In genomic region chr3:44880284-44880683, GRCh38 we compare ENCODE assay signal across 27 cellular contexts. TPM values are rescaled to one million over a fixed set of nuclear protein-coding genes. Genes with fewer than 3 reads are reported as not detected.
DNase-seq lines count a peak whose midpoint lies in the region; ATAC-seq and TF ChIP-seq lines count a peak whose summit lies in the region.
"Had no signal": no experiment of that assay in that cellular context is flagged by ENCODE, and none has a peak within 500 bp of the region (broad histone marks: within the 10 kb centered on the region; RNA-seq: fewer than 3 reads in every experiment).

No MANE protein-coding gene starts in this region.

- no peaks in the 10 kb centered on the region for H3K36me3 ChIP-seq in HCT116 (ENCODE audit: control insufficient read depth in 1 of 2, insufficient read depth in 2 of 2, low read length in 2 of 2)
- H3K36me3 ChIP-seq: BE2C, HAP-1, SJCRH30 had no signal

- POLR2A ChIA-PET in AG04450 (lab: Yijun Ruan, JAX) (no interaction called here), HCT116 (lab: Charles Lee) (no interaction called here)

- peak; percentile 2; the same call in 1 of the 2 replicates for TF ChIP-seq CTCF in AG04450 (IDR thresholded peaks at IDR 0.05; ENCODE audit: low read depth, low read length)
- TF ChIP-seq CTCF in HCT116 (IDR thresholded peaks at IDR 0.05 in 2 of 3, conservative IDR thresholded peaks at IDR 0.05 in 1 of 3; ENCODE audit: borderline replicate concordance in 1 of 3, insufficient read depth in 1 of 3, low read depth in 2 of 3, low read length in 2 of 3), result no peak
- TF ChIP-seq CTCF in choroid plexus epithelial cell (conservative IDR thresholded peaks at IDR 0.05; ENCODE audit: low read depth, low read length), result peak; percentile 2

- no peaks in the 10 kb centered on the region for H3K9me2 ChIP-seq in HCT116 (ENCODE audit: insufficient read depth)

- no peak overlapping the region for H3K9ac ChIP-seq in HCT116 (ENCODE audit: low read length)

- H3K9me3 ChIP-seq in AG04450 (ENCODE audit: control insufficient read depth, insufficient read depth, low read length) (peaks cover 5% of the 10 kb centered on the region), HCT116 (ENCODE audit: control insufficient read depth in 1 of 2, insufficient read depth in 1 of 2, low read depth in 1 of 2, low read length in 2 of 2) (no peaks in the 10 kb centered on the region)
- H3K9me3 ChIP-seq: BE2C, HAP-1, SJCRH30 had no signal

- H3K27me3 ChIP-seq in AG04450 (ENCODE audit: control insufficient read depth, insufficient read depth, low read length) (no peaks in the 10 kb centered on the region), HCT116 (ENCODE audit: insufficient read depth, low read length) (no peaks in the 10 kb centered on the region)
- H3K27me3 ChIP-seq: BE2C, SJCRH30 had no signal

- H3K79me2 ChIP-seq in HCT116 (ENCODE audit: insufficient read depth, low read length), result no peaks in the 10 kb centered on the region

- CTCF ChIA-PET in AG04450 (lab: Charles Lee), result no interaction called here
- CTCF ChIA-PET in HCT116 (lab: Charles Lee), result no interaction called here

- intact Hi-C loops in HCT116 (cut with micrococcal nuclease), result no loop called here

- peaks cover 22 to 31% of the 10 kb centered on the region in 2 experiments for H3K4me1 ChIP-seq in HCT116 (ENCODE audit: control insufficient read depth in 1 of 2, insufficient read depth in 2 of 2, low read length in 2 of 2)
- H3K4me1 ChIP-seq: BE2C, HAP-1 had no signal

- no TSS peak for BruUV-seq in HCT116 (replicated peaks; lab: Mats Ljungman, UMichigan)

- H2AFZ ChIP-seq in HCT116 (ENCODE audit: low read depth, low read length, poor library complexity, severe bottlenecking), result no peak overlapping the region
- H2AFZ ChIP-seq: GM23338 had no signal

- TF ChIP-seq POLR2A in HCT116 (IDR thresholded peaks at IDR 0.05; ENCODE audit: borderline replicate concordance, extremely low read depth, insufficient read depth, insufficient read length), result no peak

- DNase-seq in A172 (ENCODE audit: low spot score) (peak; percentile 20), AG04450 (ENCODE audit: low read depth, low spot score) (no peak), HCT116 (ENCODE audit: low read depth, low spot score) (no peak), choroid plexus epithelial cell (ENCODE audit: low read depth) (peak; percentile 48), DMS153 treated with DMSO at 0.1 percent for 48 hours (lab: John Stamatoyannopoulos, UW; ENCODE audit: unreplicated experiment) (no peak), NCI-H2227 (lab: John Stamatoyannopoulos, UW; ENCODE audit: unreplicated experiment) (no peak)
- DNase-seq: BE2C; CD8-positive, alpha-beta memory T cell; GF-D8; KG1; MM.1S; NCI-H1048; NCI-H1417; NCI-H1694; NCI-H2029 treated with DMSO at 0.1 percent for 48 hours; NCI-H345; NCI-H510A treated with DMSO at 0.1 percent for 48 hours; NCI-H748 treated with DMSO at 0.1 percent for 48 hours; SJCRH30; T-helper 17 cell had no signal

- H3K27ac ChIP-seq in AG04450 (ENCODE audit: low read depth, low read length) (no peak overlapping the region), HCT116 (ENCODE audit: low read depth, low read length) (no peak overlapping the region)
- H3K27ac ChIP-seq: SJCRH30 had no signal

- TF ChIP-seq RAD21 in HCT116 (IDR thresholded peaks at IDR 0.05; ENCODE audit: low read depth), result 0 out of 2 replicates have a peak, but pooled peaks have one; percentile 5

- H4K20me1 ChIP-seq in HCT116 (ENCODE audit: insufficient read depth), result no peaks in the 10 kb centered on the region

- H3K4me3 ChIP-seq in AG04450 (ENCODE audit: low read depth, low read length) (no peak overlapping the region), HCT116 (replicated peaks in 1 of 2; ENCODE audit: low read depth in 1 of 2, low read length in 2 of 2) (no peak overlapping the region), choroid plexus epithelial cell (ENCODE audit: low read depth, low read length) (no peak overlapping the region)
- H3K4me3 ChIP-seq: GM23338, HAP-1, SJCRH30 had no signal

- RAD21 ChIA-PET in HCT116 (lab: Charles Lee; ENCODE audit: low non-redundant PET in 1 of 2, low total read pairs in 2 of 2, uncharacterized antibody in 2 of 2, unreplicated experiment in 2 of 2), result no interaction called here

- no peak overlapping the region for H3K4me2 ChIP-seq in HCT116 (ENCODE audit: low read length)
- H3K4me2 ChIP-seq: GM23338 had no signal

- ATAC-seq in HCT116, result no peak
- ATAC-seq in HG02885 (IDR thresholded peaks at IDR 0.05; ENCODE audit: poor library complexity, unreplicated experiment), result no peak
- ATAC-seq: GM23338, Right ventricle myocardium inferior, SK-N-SH treated with all-trans-retinoic acid at 6 μM for 48 hours, T-helper 17 cell had no signal

TF ChIP-seq in HCT116, 20 proteins besides CTCF, POLR2A, EP300 and RAD21:
- TF ChIP-seq SP1 (IDR thresholded peaks at IDR 0.05; ENCODE audit: low read depth), result no peak
- no peak for TF ChIP-seq YY1 (IDR thresholded peaks at IDR 0.05; ENCODE audit: extremely low read depth, insufficient replicate concordance, low read depth, low read length)
- TF ChIP-seq FOSL1 (IDR thresholded peaks at IDR 0.05; ENCODE audit: low read depth), result no peak
- no peak for TF ChIP-seq EGR1 (IDR thresholded peaks at IDR 0.05; ENCODE audit: low read depth)
- no peak for TF ChIP-seq CEBPB (IDR thresholded peaks at IDR 0.05; ENCODE audit: low read depth)
- TF ChIP-seq EZH2phosphoT487 (IDR thresholded peaks at IDR 0.05; ENCODE audit: borderline replicate concordance), result no peak
- no peak for TF ChIP-seq ZNF274 (IDR thresholded peaks at IDR 0.05; ENCODE audit: low read depth, low read length)
- no peak for TF ChIP-seq ZBTB33 (IDR thresholded peaks at IDR 0.05; ENCODE audit: extremely low read depth, insufficient replicate concordance, low read length)
- TF ChIP-seq ZFX (IDR thresholded peaks at IDR 0.05), result no peak
- TF ChIP-seq SIN3A (IDR thresholded peaks at IDR 0.05; ENCODE audit: low read depth), result no peak
- TF ChIP-seq JUND (IDR thresholded peaks at IDR 0.05), result no peak
- no peak for TF ChIP-seq MAX (IDR thresholded peaks at IDR 0.05)
- TF ChIP-seq CBX3 (IDR thresholded peaks at IDR 0.05; ENCODE audit: low read depth), result no peak
- no peak for TF ChIP-seq REST (IDR thresholded peaks at IDR 0.05; ENCODE audit: low read depth)

RNA-seq across cellular contexts. Expression of gene TGM4, which starts 5.9 kb away (rescaled TPM):
- total RNA-seq in A172 (2014; rRNA removed; shearing (Covaris generic)), result 0.10 and 0.65 TPM in 2 replicates
- 0.02 and 0.12 TPM in 2 replicates for polyA plus RNA-seq in AG04450 (2011; rRNA removed)
- polyA minus RNA-seq in AG04450 (2011; rRNA and poly(A)+ RNA removed), result 0.13 TPM in 1 of 2 replicates, not detected in the other
- total RNA-seq in HCT116 (2021; ENCODE audit: unreplicated experiment), result not detected
- polyA plus RNA-seq in HCT116 (2012), result 0.06 TPM in 1 of 2 replicates, not detected in the other
- total RNA-seq: CD8-positive, alpha-beta memory T cell; GM23338; HT1080; Right ventricle myocardium inferior; RPMI7951; SJCRH30; T-helper 17 cell had no signal
- polyA plus RNA-seq: GM23338 had no signal

RNA-seq across cellular contexts. Expression of gene TMEM42, which starts 18.6 kb away (rescaled TPM):
- 0.14 and 0.69 TPM in 2 replicates for total RNA-seq in A172 (2014; rRNA removed; shearing (Covaris generic))
- 25.7 TPM in 2 replicates for polyA plus RNA-seq in AG04450 (2011; rRNA removed)
- 11.6 and 15.0 TPM in 2 replicates for polyA minus RNA-seq in AG04450 (2011; rRNA and poly(A)+ RNA removed)
- total RNA-seq in HCT116 (2021; ENCODE audit: unreplicated experiment), result 13.9 TPM
- polyA plus RNA-seq in HCT116 (2012), result 18.4 and 18.6 TPM in 2 replicates

Comparison
In these comparisons a context has a peak if more than half of its experiments do, and no peak if none do; other contexts are left out.
1. DNase-seq: peak in A172 (single experiment) and choroid plexus epithelial cell (single experiment); none in AG04450 (single experiment), HCT116 (single experiment), DMS153 treated with DMSO at 0.1 percent for 48 hours (single experiment) and NCI-H2227 (single experiment).
2. CTCF ChIP-seq: peak in AG04450 (single experiment) and choroid plexus epithelial cell (single experiment); none in HCT116 (0 of 3).